ENCODE assay signal across 9 cellular contexts in genomic region chr14:89425931-89426330, GRCh38. TPM values are rescaled to one million over a fixed set of nuclear protein-coding genes. Genes with fewer than 3 reads are reported as not detected.
DNase-seq lines count a peak whose midpoint lies in the region; ATAC-seq, FAIRE-seq and TF ChIP-seq lines count a peak whose summit lies in the region.
"Had no signal": no experiment of that assay in that cellular context is flagged by ENCODE, and none has a peak within 500 bp of the region (broad histone marks: within the 10 kb centered on the region; RNA-seq: fewer than 3 reads in every experiment).

No MANE protein-coding gene starts in this region.

- H3K27ac ChIP-seq in ACC112 (ENCODE audit: low read depth, low read length) = peak overlapping the region; percentile 96
- peak overlapping the region; percentile 95 to 97 for H3K27ac ChIP-seq in thoracic aorta
- H3K27ac ChIP-seq: cardiac muscle cell had no signal

- H3K27me3 ChIP-seq in ACC112 (ENCODE audit: insufficient read depth, low read length) = no peaks in the 10 kb centered on the region
- no peaks in the 10 kb centered on the region for H3K27me3 ChIP-seq in thoracic aorta (replicated peaks; ENCODE audit: insufficient read depth)
- H3K27me3 ChIP-seq: cardiac muscle cell had no signal

- DNase-seq in LHCN-M2 (ENCODE audit: low read depth) (peak; percentile 99), epithelial cell of esophagus (ENCODE audit: low read depth) (peak; percentile 71), thoracic aorta (ENCODE audit: low spot score) (no peak), DMS114 treated with DMSO at 0.1 percent for 48 hours (lab: John Stamatoyannopoulos, UW; ENCODE audit: unreplicated experiment) (no peak), GM19240 (ENCODE audit: insufficient read length, low spot score) (no peak), frontal cortex (ENCODE audit: low spot score in 2 of 2) (no peak)

- ATAC-seq in GM18873 (IDR thresholded peaks at IDR 0.05; ENCODE audit: low FRiP score, unreplicated experiment) (peak; percentile 38), thoracic aorta (ENCODE audit: insufficient number of reproducible peaks, low FRiP score, low read depth) (peak; percentile 71)

- no peaks in the 10 kb centered on the region for H3K9me3 ChIP-seq in thoracic aorta

- H3K4me1 ChIP-seq in ACC112 (ENCODE audit: control insufficient read depth, insufficient read depth, low read length, unreplicated experiment) = peaks cover 60% of the 10 kb centered on the region
- H3K4me1 ChIP-seq in thoracic aorta (ENCODE audit: control insufficient read depth in 1 of 2, low read depth in 2 of 2) = peaks cover 37 to 68% of the 10 kb centered on the region in 2 donors

- TF ChIP-seq CTCF in epithelial cell of esophagus (IDR thresholded peaks at IDR 0.05; ENCODE audit: insufficient read depth, low read depth, low read length, missing control alignments) (no peak), thoracic aorta (IDR thresholded peaks at IDR 0.05) (no peak)

- FAIRE-seq in frontal cortex (lab: Jason Lieb, UNC) = no peak

- H3K36me3 ChIP-seq in ACC112 (ENCODE audit: insufficient read depth, low read length) = no peaks in the 10 kb centered on the region
- H3K36me3 ChIP-seq in thoracic aorta = no peaks in the 10 kb centered on the region
- H3K36me3 ChIP-seq: cardiac muscle cell had no signal

- no peak overlapping the region for H2AFZ ChIP-seq in ACC112 (ENCODE audit: low read length, unreplicated experiment)

- H3K79me2 ChIP-seq in ACC112 (ENCODE audit: control insufficient read depth, insufficient read depth, low read length, unreplicated experiment) = no peaks in the 10 kb centered on the region

- H3K4me3 ChIP-seq in ACC112 (ENCODE audit: low read depth, low read length) (no peak overlapping the region), epithelial cell of esophagus (ENCODE audit: low read length) (no peak overlapping the region), thoracic aorta (peak overlapping the region; percentile 20)
- H3K4me3 ChIP-seq: cardiac muscle cell had no signal

RNA-seq across cellular contexts. Expression of gene FOXN3, which starts 8.9 kb away (rescaled TPM):
- 16.4 and 21.0 TPM in 2 replicates for total RNA-seq in LHCN-M2 (2014; rRNA removed)
- polyA plus RNA-seq in LHCN-M2 (2012) = 13.0 TPM
- total RNA-seq in thoracic aorta = 100 to 1,000 TPM; 141 to 150 TPM
- total RNA-seq in frontal cortex = 24.1 TPM

Comparison
In these comparisons a context has a peak if more than half of its experiments do, and no peak if none do; other contexts are left out.
1. DNase-seq: peak in LHCN-M2 (single experiment) and epithelial cell of esophagus (single experiment); none in thoracic aorta (single experiment), DMS114 treated with DMSO at 0.1 percent for 48 hours (single experiment), GM19240 (single experiment) and frontal cortex (0 of 2).